1 cellular context compared by ENCODE assay signal in genomic region chr2:48433682-48434081, GRCh38.
TF ChIP-seq lines count a peak whose summit lies in the region.

No MANE protein-coding gene starts in this region.

TF ChIP-seq in HepG2, 621 proteins besides CTCF, POLR2A, EP300 and RAD21:
- peak; percentile 51; the same call in 1 of the 2 replicates for TF ChIP-seq ZBED4 (CRISPR knock-in tag; IDR thresholded peaks at IDR 0.05; ENCODE audit: borderline replicate concordance)
- TF ChIP-seq MAFF (IDR thresholded peaks at IDR 0.05; ENCODE audit: low read depth, low read length) = peak; percentile 74
- TF ChIP-seq REPIN1 (CRISPR knock-in tag; IDR thresholded peaks at IDR 0.05; ENCODE audit: borderline replicate concordance, low read depth) = no peak
- TF ChIP-seq TEAD3 (CRISPR knock-in tag; optimal IDR thresholded peaks at IDR 0.05; ENCODE audit: borderline replicate concordance) = peak; percentile 22
- no peak for TF ChIP-seq KLF15 (CRISPR knock-in tag; IDR thresholded peaks at IDR 0.05; ENCODE audit: borderline replicate concordance)
- TF ChIP-seq ZSCAN20 (CRISPR knock-in tag; IDR thresholded peaks at IDR 0.05; ENCODE audit: borderline replicate concordance) = 0 out of 2 replicates have a peak, but pooled peaks have one; percentile 17
- peak; percentile 50 to 54; a peak in 3 of 4 replicates for TF ChIP-seq MAFK (conservative IDR thresholded peaks at IDR 0.05 in 1 of 2, IDR thresholded peaks at IDR 0.05 in 1 of 2; ENCODE audit: low read length in 2 of 2)
